ENCODE assay signal across 1 cellular context in the genomic region with DNA sequence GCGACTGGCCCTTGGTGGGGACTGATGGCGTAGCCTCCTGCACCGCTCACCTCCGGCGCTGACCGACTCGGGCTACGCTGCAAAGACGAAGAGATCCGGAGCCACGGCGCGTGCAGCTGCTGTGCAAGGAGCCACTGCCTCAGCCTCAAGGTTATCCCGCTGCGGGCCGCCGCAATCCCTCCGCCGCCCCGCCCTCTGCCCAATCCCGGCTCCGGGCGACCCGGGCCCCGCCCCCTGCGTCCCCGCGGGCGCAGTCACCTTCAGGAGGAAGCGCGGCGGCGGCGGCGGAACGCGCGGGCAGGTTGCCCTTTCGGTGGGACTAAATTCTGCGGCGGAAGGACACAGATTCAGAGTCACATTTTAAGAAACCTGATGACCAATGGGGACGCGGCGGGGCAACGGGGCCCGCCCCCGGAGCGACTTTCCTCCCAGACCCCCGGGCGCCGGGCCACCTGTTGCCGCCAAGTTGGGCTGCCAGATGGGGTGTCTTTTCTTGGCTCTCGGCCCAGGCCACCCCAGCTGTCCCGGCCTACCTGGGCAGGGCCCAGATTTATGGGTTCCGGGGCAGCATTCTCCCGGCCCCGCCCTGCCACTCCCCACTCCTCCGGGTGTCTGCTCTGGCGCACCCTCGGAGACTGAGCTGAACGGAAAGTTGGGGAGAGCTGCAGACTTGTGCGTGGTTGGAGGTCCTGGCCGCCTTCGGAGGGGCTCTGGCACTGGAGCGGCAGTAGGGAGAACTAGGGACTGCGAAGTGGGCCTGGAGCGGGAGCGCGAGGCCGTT.
TF ChIP-seq lines count a peak whose summit lies in the region.

A gene (minus strand): TSS at position 125 of the 781 bp plus-strand sequence. CDS start 12,093 bp downstream, outside the sequence.

TF ChIP-seq in K562, 482 proteins besides CTCF, POLR2A, EP300 and RAD21 (continued from another document and continues in another):
- TF ChIP-seq NCOA4 (IDR thresholded peaks at IDR 0.05; ENCODE audit: partially characterized antibody) = no peak
- TF ChIP-seq BRCA1 (IDR thresholded peaks at IDR 0.05) = no peak
- no peak for TF ChIP-seq BRCA1 (CRISPR knock-in tag; IDR thresholded peaks at IDR 0.05)
- TF ChIP-seq, protein P1, sequence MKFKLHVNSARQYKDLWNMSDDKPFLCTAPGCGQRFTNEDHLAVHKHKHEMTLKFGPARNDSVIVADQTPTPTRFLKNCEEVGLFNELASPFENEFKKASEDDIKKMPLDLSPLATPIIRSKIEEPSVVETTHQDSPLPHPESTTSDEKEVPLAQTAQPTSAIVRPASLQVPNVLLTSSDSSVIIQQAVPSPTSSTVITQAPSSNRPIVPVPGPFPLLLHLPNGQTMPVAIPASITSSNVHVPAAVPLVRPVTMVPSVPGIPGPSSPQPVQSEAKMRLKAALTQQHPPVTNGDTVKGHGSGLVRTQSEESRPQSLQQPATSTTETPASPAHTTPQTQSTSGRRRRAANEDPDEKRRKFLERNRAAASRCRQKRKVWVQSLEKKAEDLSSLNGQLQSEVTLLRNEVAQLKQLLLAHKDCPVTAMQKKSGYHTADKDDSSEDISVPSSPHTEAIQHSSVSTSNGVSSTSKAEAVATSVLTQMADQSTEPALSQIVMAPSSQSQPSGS (CRISPR knock-in tag; IDR thresholded peaks at IDR 0.05) = no peak
- no peak for TF ChIP-seq THRAP3 (IDR thresholded peaks at IDR 0.05; ENCODE audit: borderline replicate concordance)
- TF ChIP-seq TBL1XR1 (IDR thresholded peaks at IDR 0.05; ENCODE audit: low read length in 2 of 2) = no peak
- no peak for TF ChIP-seq ILK (tag; IDR thresholded peaks at IDR 0.05; ENCODE audit: borderline replicate concordance, low read depth)
- TF ChIP-seq ZEB2 (IDR thresholded peaks at IDR 0.05) = peak; percentile 61; the same call in 1 of the 2 replicates
- TF ChIP-seq DDX20 (tag; IDR thresholded peaks at IDR 0.05; ENCODE audit: low read depth) = no peak
- no peak for TF ChIP-seq ARID2 (IDR thresholded peaks at IDR 0.05)
- no peak for TF ChIP-seq TSC22D4 (tag; IDR thresholded peaks at IDR 0.05)
- TF ChIP-seq, protein P2, sequence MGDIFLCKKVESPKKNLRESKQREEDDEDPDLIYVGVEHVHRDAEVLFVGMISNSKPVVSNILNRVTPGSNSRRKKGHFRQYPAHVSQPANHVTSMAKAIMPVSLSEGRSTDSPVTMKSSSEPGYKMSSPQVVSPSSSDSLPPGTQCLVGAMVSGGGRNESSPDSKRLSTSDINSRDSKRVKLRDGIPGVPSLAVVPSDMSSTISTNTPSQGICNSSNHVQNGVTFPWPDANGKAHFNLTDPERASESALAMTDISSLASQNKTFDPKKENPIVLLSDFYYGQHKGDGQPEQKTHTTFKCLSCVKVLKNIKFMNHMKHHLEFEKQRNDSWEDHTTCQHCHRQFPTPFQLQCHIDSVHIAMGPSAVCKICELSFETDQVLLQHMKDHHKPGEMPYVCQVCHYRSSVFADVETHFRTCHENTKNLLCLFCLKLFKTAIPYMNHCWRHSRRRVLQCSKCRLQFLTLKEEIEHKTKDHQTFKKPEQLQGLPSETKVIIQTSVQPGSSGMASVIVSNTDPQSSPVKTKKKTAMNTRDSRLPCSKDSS (IDR thresholded peaks at IDR 0.05; ENCODE audit: low read depth, partially characterized antibody) = no peak
- no peak for TF ChIP-seq ZNF445 (CRISPR knock-in tag; IDR thresholded peaks at IDR 0.05; ENCODE audit: low read depth)
- TF ChIP-seq, protein P3, sequence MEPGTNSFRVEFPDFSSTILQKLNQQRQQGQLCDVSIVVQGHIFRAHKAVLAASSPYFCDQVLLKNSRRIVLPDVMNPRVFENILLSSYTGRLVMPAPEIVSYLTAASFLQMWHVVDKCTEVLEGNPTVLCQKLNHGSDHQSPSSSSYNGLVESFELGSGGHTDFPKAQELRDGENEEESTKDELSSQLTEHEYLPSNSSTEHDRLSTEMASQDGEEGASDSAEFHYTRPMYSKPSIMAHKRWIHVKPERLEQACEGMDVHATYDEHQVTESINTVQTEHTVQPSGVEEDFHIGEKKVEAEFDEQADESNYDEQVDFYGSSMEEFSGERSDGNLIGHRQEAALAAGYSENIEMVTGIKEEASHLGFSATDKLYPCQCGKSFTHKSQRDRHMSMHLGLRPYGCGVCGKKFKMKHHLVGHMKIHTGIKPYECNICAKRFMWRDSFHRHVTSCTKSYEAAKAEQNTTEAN (CRISPR knock-in tag; IDR thresholded peaks at IDR 0.05) = no peak
- peak; percentile 83; the same call in 1 of the 2 replicates for TF ChIP-seq TARDBP (IDR thresholded peaks at IDR 0.05)
- TF ChIP-seq U2AF2 (optimal IDR thresholded peaks at IDR 0.05; ENCODE audit: low read depth, low read length) = no peak
- TF ChIP-seq ZNF431 (CRISPR knock-in tag; IDR thresholded peaks at IDR 0.05) = no peak
- TF ChIP-seq SMARCA5 (IDR thresholded peaks at IDR 0.05) = no peak
- TF ChIP-seq, protein P4, sequence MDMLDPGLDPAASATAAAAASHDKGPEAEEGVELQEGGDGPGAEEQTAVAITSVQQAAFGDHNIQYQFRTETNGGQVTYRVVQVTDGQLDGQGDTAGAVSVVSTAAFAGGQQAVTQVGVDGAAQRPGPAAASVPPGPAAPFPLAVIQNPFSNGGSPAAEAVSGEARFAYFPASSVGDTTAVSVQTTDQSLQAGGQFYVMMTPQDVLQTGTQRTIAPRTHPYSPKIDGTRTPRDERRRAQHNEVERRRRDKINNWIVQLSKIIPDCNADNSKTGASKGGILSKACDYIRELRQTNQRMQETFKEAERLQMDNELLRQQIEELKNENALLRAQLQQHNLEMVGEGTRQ (CRISPR knock-in tag; IDR thresholded peaks at IDR 0.05) = no peak
- TF ChIP-seq BHLHE40 (IDR thresholded peaks at IDR 0.05; ENCODE audit: low read length) = peak; percentile 77
- TF ChIP-seq ZFX (CRISPR knock-in tag; IDR thresholded peaks at IDR 0.05) = peak; percentile 31
- no peak for TF ChIP-seq KAT7 (CRISPR knock-in tag; IDR thresholded peaks at IDR 0.05; ENCODE audit: borderline replicate concordance)
- TF ChIP-seq FOXM1 (IDR thresholded peaks at IDR 0.05; ENCODE audit: low read depth) = no peak
- TF ChIP-seq FOXM1 (CRISPR knock-in tag; IDR thresholded peaks at IDR 0.05; ENCODE audit: low read depth) = no peak
- TF ChIP-seq, protein P5, sequence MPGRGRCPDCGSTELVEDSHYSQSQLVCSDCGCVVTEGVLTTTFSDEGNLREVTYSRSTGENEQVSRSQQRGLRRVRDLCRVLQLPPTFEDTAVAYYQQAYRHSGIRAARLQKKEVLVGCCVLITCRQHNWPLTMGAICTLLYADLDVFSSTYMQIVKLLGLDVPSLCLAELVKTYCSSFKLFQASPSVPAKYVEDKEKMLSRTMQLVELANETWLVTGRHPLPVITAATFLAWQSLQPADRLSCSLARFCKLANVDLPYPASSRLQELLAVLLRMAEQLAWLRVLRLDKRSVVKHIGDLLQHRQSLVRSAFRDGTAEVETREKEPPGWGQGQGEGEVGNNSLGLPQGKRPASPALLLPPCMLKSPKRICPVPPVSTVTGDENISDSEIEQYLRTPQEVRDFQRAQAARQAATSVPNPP (IDR thresholded peaks at IDR 0.05; ENCODE audit: borderline replicate concordance, insufficient read depth, insufficient read length) = no peak
- TF ChIP-seq, protein P6, sequence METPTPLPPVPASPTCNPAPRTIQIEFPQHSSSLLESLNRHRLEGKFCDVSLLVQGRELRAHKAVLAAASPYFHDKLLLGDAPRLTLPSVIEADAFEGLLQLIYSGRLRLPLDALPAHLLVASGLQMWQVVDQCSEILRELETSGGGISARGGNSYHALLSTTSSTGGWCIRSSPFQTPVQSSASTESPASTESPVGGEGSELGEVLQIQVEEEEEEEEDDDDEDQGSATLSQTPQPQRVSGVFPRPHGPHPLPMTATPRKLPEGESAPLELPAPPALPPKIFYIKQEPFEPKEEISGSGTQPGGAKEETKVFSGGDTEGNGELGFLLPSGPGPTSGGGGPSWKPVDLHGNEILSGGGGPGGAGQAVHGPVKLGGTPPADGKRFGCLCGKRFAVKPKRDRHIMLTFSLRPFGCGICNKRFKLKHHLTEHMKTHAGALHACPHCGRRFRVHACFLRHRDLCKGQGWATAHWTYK (CRISPR knock-in tag; IDR thresholded peaks at IDR 0.05) = no peak
- TF ChIP-seq ZNF586 (CRISPR knock-in tag; conservative IDR thresholded peaks at IDR 0.05) = no peak
- TF ChIP-seq RBM14 (IDR thresholded peaks at IDR 0.05; ENCODE audit: borderline replicate concordance, insufficient read depth, low read depth, low read length) = no peak
- no peak for TF ChIP-seq RAD51 (IDR thresholded peaks at IDR 0.05; ENCODE audit: borderline replicate concordance, low read depth)
- no peak for TF ChIP-seq MCM3 (IDR thresholded peaks at IDR 0.05)
- TF ChIP-seq, protein P7, sequence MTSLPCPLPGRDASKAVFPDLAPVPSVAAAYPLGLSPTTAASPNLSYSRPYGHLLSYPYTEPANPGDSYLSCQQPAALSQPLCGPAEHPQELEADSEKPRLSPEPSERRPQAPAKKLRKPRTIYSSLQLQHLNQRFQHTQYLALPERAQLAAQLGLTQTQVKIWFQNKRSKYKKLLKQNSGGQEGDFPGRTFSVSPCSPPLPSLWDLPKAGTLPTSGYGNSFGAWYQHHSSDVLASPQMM (CRISPR knock-in tag; IDR thresholded peaks at IDR 0.05) = no peak
- no peak for TF ChIP-seq IRF2 (CRISPR knock-in tag; IDR thresholded peaks at IDR 0.05)
- TF ChIP-seq, protein P8, sequence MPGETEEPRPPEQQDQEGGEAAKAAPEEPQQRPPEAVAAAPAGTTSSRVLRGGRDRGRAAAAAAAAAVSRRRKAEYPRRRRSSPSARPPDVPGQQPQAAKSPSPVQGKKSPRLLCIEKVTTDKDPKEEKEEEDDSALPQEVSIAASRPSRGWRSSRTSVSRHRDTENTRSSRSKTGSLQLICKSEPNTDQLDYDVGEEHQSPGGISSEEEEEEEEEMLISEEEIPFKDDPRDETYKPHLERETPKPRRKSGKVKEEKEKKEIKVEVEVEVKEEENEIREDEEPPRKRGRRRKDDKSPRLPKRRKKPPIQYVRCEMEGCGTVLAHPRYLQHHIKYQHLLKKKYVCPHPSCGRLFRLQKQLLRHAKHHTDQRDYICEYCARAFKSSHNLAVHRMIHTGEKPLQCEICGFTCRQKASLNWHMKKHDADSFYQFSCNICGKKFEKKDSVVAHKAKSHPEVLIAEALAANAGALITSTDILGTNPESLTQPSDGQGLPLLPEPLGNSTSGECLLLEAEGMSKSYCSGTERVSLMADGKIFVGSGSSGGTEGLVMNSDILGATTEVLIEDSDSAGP (CRISPR knock-in tag; IDR thresholded peaks at IDR 0.05) = no peak
- no peak for TF ChIP-seq ETS2 (tag; IDR thresholded peaks at IDR 0.05; ENCODE audit: borderline replicate concordance, poor library complexity, severe bottlenecking)
- peak; percentile 98 for TF ChIP-seq ESRRA (IDR thresholded peaks at IDR 0.05; ENCODE audit: borderline replicate concordance, low read depth)
- no peak for TF ChIP-seq NR2F6 (CRISPR knock-in tag; IDR thresholded peaks at IDR 0.05)
- no peak for TF ChIP-seq ZNF79 (CRISPR knock-in tag; IDR thresholded peaks at IDR 0.05; ENCODE audit: low read depth)
- TF ChIP-seq E2F3 (CRISPR knock-in tag; IDR thresholded peaks at IDR 0.05) = no peak
- no peak for TF ChIP-seq ZFP30 (CRISPR knock-in tag; IDR thresholded peaks at IDR 0.05; ENCODE audit: borderline replicate concordance)
- peak; percentile 43 for TF ChIP-seq CBFA2T3 (IDR thresholded peaks at IDR 0.05)
- no peak for TF ChIP-seq RFX5 (IDR thresholded peaks at IDR 0.05; ENCODE audit: low read depth, low read length)
- TF ChIP-seq, protein P9, sequence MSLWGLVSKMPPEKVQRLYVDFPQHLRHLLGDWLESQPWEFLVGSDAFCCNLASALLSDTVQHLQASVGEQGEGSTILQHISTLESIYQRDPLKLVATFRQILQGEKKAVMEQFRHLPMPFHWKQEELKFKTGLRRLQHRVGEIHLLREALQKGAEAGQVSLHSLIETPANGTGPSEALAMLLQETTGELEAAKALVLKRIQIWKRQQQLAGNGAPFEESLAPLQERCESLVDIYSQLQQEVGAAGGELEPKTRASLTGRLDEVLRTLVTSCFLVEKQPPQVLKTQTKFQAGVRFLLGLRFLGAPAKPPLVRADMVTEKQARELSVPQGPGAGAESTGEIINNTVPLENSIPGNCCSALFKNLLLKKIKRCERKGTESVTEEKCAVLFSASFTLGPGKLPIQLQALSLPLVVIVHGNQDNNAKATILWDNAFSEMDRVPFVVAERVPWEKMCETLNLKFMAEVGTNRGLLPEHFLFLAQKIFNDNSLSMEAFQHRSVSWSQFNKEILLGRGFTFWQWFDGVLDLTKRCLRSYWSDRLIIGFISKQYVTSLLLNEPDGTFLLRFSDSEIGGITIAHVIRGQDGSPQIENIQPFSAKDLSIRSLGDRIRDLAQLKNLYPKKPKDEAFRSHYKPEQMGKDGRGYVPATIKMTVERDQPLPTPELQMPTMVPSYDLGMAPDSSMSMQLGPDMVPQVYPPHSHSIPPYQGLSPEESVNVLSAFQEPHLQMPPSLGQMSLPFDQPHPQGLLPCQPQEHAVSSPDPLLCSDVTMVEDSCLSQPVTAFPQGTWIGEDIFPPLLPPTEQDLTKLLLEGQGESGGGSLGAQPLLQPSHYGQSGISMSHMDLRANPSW (CRISPR knock-in tag; IDR thresholded peaks at IDR 0.05) = no peak
- no peak for TF ChIP-seq MCM5 (IDR thresholded peaks at IDR 0.05; ENCODE audit: low read depth)
- TF ChIP-seq HDAC6 (IDR thresholded peaks at IDR 0.05; ENCODE audit: low read depth, low read length) = no peak
- TF ChIP-seq SRSF7 (optimal IDR thresholded peaks at IDR 0.05; ENCODE audit: low read depth, low read length) = no peak
- TF ChIP-seq, protein P10, sequence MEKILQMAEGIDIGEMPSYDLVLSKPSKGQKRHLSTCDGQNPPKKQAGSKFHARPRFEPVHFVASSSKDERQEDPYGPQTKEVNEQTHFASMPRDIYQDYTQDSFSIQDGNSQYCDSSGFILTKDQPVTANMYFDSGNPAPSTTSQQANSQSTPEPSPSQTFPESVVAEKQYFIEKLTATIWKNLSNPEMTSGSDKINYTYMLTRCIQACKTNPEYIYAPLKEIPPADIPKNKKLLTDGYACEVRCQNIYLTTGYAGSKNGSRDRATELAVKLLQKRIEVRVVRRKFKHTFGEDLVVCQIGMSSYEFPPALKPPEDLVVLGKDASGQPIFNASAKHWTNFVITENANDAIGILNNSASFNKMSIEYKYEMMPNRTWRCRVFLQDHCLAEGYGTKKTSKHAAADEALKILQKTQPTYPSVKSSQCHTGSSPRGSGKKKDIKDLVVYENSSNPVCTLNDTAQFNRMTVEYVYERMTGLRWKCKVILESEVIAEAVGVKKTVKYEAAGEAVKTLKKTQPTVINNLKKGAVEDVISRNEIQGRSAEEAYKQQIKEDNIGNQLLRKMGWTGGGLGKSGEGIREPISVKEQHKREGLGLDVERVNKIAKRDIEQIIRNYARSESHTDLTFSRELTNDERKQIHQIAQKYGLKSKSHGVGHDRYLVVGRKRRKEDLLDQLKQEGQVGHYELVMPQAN (IDR thresholded peaks at IDR 0.05; ENCODE audit: borderline replicate concordance) = 0 out of 2 replicates have a peak, but pooled peaks have one; percentile 34
- no peak for TF ChIP-seq GTF2E2 (tag; IDR thresholded peaks at IDR 0.05)
- TF ChIP-seq ZFPM2 (CRISPR knock-in tag; IDR thresholded peaks at IDR 0.05) = no peak
- TF ChIP-seq, protein P11, sequence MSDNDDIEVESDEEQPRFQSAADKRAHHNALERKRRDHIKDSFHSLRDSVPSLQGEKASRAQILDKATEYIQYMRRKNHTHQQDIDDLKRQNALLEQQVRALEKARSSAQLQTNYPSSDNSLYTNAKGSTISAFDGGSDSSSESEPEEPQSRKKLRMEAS (CRISPR knock-in tag; IDR thresholded peaks at IDR 0.05) = no peak; the same call in none of the 2 replicates
- TF ChIP-seq DACH1 (IDR thresholded peaks at IDR 0.05; ENCODE audit: partially characterized antibody) = no peak
- no peak for TF ChIP-seq HSF4 (CRISPR knock-in tag; IDR thresholded peaks at IDR 0.05; ENCODE audit: borderline replicate concordance)
- no peak; a peak in 2 of 4 replicates for TF ChIP-seq TEAD1 (CRISPR knock-in tag; IDR thresholded peaks at IDR 0.05)
- no peak for TF ChIP-seq CBX2 (IDR thresholded peaks at IDR 0.05; ENCODE audit: insufficient read depth, low read length, poor library complexity, severe bottlenecking)
- peak; percentile 26 for TF ChIP-seq EP400 (IDR thresholded peaks at IDR 0.05)
